In genomic region chr9:26548766-26549290, GRCh38 we compare ENCODE assay signal across 23 cellular contexts.
"Had no signal": no experiment of that assay in that cellular context is flagged by ENCODE, and none has a peak within 500 bp of the region (broad histone marks: within the 10 kb centered on the region; RNA-seq: fewer than 3 reads in every experiment).

No MANE protein-coding gene starts in this region.

- H3K4me2 ChIP-seq: KMS-11, SK-N-SH had no signal

- H3K27ac ChIP-seq: KMS-11, SJSA1 had no signal

- H3K27me3 ChIP-seq: SJSA1 had no signal

- H3K4me1 ChIP-seq: SJSA1 had no signal

- FAIRE-seq: HepG2, RCC 7860 had no signal

- ATAC-seq: HepG2 had no signal

- DNase-seq: IMR-90, Kasumi-1, MM.1S, NCI-H1092 treated with DMSO at 0.1 percent for 48 hours, NCI-H1436, NCI-H187, NCI-H2029, NCI-H2081 treated with DMSO at 0.1 percent for 48 hours, NCI-H2171, NCI-H226, NCI-H446, NCI-H510A, NCI-H524 treated with DMSO at 0.1 percent for 48 hours, NCI-H69, NCI-H774, Right ventricle myocardium superior, RPMI8226, SIG-M5, SK-N-SH had no signal

- H3K9ac ChIP-seq: KMS-11, SK-N-SH had no signal

- H3K36me3 ChIP-seq: SJSA1 had no signal

- H3K4me3 ChIP-seq: SJSA1 had no signal

- H3K9me3 ChIP-seq: SJSA1, SK-N-SH had no signal
